In the genomic region with DNA sequence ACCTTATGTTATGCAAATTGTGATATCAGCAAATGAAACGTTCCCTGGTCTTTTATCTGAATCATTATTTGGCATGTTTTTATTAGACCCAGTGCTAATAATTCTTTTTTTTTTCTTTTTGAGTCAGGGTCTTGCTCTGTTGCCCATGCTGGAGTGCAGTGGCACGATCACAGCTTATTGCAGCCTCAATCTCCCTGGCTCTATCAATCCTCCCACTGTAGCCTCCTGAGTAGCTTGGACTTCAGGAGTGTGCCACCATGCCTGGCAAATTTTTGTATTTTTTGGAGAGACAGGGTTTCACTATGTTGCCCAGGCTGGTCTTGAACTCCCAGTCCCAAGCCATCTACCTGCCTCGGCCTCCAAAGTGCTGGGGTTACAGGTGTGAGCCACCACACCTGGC, we compare ENCODE assay signal across 18 cellular contexts.
"Had no signal": no experiment of that assay in that cellular context is flagged by ENCODE, and none has a peak within 500 bp of the region (broad histone marks: within the 10 kb centered on the region; RNA-seq: fewer than 3 reads in every experiment).

No MANE protein-coding gene starts in this region.

- DNase-seq: colonic mucosa; dermis blood vessel endothelial cell; endodermal cell; erythroblast; foreskin keratinocyte; left colon; nephron progenitor cell; spleen; stimulated activated CD4-positive, alpha-beta T cell treated with anti-CD3 and anti-CD28 coated beads, Interleukin-15, amount 100 ng/mL, for 24 hours; stimulated activated CD4-positive, alpha-beta T cell treated with anti-CD3 and anti-CD28 coated beads, Interleukin-1b, Interleukin-23, amount 100 ng/mL, for 48 hours; stimulated activated CD4-positive, alpha-beta T cell treated with anti-CD3 and anti-CD28 coated beads, Interleukin-4, amount 100 ng/mL, for 24 hours; transverse colon had no signal

- H3K27me3 Mint-ChIP-seq: stimulated activated naive CD8-positive, alpha-beta T cell treated with anti-CD3 and anti-CD28 coated beads, Interleukin-15, Interleukin-2, amounts not matched to agents 100 ng/mL and 50 ng/mL, for 24 hours had no signal

- H3K36me3 ChIP-seq: colonic mucosa, neutrophil, spleen, thoracic aorta, transverse colon had no signal

- H3K27me3 ChIP-seq: colonic mucosa, foreskin keratinocyte, neutrophil, transverse colon had no signal

- ATAC-seq: foreskin keratinocyte; stimulated activated memory B cell treated with anti-CD40 and anti-IgM and Interleukin-4, amounts not matched to agents 10 μg/mL and 1 μg/mL and 100 μg/mL, for 72 hours had no signal

- H3K27ac Mint-ChIP-seq: endodermal cell; memory B cell; nephron progenitor cell; stimulated activated memory B cell treated with anti-CD40 and anti-IgM and Interleukin-4, amounts not matched to agents 10 μg/mL and 1 μg/mL and 100 μg/mL, for 72 hours; stimulated activated naive CD8-positive, alpha-beta T cell treated with anti-CD3 and anti-CD28 coated beads, Interleukin-15, Interleukin-2, amounts not matched to agents 100 ng/mL and 50 ng/mL, for 24 hours had no signal

- H3K9me3 ChIP-seq: colonic mucosa, neutrophil, spleen, thoracic aorta, transverse colon had no signal

- H3K4me1 Mint-ChIP-seq: memory B cell; stimulated activated memory B cell treated with anti-CD40 and anti-IgM and Interleukin-4, amounts not matched to agents 10 μg/mL and 1 μg/mL and 100 μg/mL, for 72 hours had no signal

- H3K4me1 ChIP-seq: colonic mucosa had no signal

- H3K27ac ChIP-seq: colonic mucosa, foreskin keratinocyte, neutrophil, spleen, thoracic aorta had no signal

- H3K9me3 Mint-ChIP-seq: endodermal cell; memory B cell; mesothelial cell of epicardium; nephron progenitor cell; stimulated activated memory B cell treated with anti-CD40 and anti-IgM and Interleukin-4, amounts not matched to agents 10 μg/mL and 1 μg/mL and 100 μg/mL, for 72 hours; stimulated activated naive CD8-positive, alpha-beta T cell treated with anti-CD3 and anti-CD28 coated beads, Interleukin-15, Interleukin-2, amounts not matched to agents 100 ng/mL and 50 ng/mL, for 24 hours had no signal

- H3K4me3 Mint-ChIP-seq: endodermal cell; memory B cell; mesothelial cell of epicardium; nephron progenitor cell; stimulated activated memory B cell treated with anti-CD40 and anti-IgM and Interleukin-4, amounts not matched to agents 10 μg/mL and 1 μg/mL and 100 μg/mL, for 72 hours; stimulated activated naive CD8-positive, alpha-beta T cell treated with anti-CD3 and anti-CD28 coated beads, Interleukin-15, Interleukin-2, amounts not matched to agents 100 ng/mL and 50 ng/mL, for 24 hours had no signal

- H3K4me3 ChIP-seq: colonic mucosa, spleen, thoracic aorta, transverse colon had no signal

- H3K36me3 Mint-ChIP-seq: memory B cell; mesothelial cell of epicardium; stimulated activated memory B cell treated with anti-CD40 and anti-IgM and Interleukin-4, amounts not matched to agents 10 μg/mL and 1 μg/mL and 100 μg/mL, for 72 hours had no signal
